Comparison of ENCODE assay signal across 9 cellular contexts in the genomic region with DNA sequence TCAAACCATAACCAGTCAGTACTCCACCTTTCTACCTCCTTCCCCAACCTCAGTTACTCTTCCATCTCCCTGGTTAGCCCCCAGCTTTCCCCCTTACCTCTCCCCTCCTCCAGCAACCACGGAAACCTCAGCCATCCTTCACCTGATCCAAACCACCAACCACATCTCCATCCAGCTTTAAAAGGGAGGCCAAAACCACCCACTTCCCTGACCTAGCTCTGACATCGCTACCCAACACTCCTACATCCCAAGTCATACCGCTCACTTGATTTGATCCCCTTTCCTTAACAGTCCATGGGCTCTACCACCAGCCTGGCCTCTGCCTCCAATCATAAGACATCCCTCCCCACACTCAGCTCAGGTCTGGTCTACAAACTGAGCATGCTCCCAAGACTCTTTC. TPM values are rescaled to one million over a fixed set of nuclear protein-coding genes. Genes with fewer than 3 reads are reported as not detected.
DNase-seq lines count a peak whose midpoint lies in the region; ATAC-seq and TF ChIP-seq lines count a peak whose summit lies in the region.
"Had no signal": no experiment of that assay in that cellular context is flagged by ENCODE, and none has a peak within 500 bp of the region (broad histone marks: within the 10 kb centered on the region; RNA-seq: fewer than 3 reads in every experiment).

No MANE protein-coding gene starts in this region.

- H3K27ac Mint-ChIP-seq in activated T-helper 2 cell treated with anti-CD3 and anti-CD28 coated beads, Interferon-gamma antibody, Interleukin-2, Interleukin-4, amounts not matched to agents 10 μg/mL and 5 μg/mL and 100 μg/mL, durations not matched to agents 14 hours and 24 hours and 36 hours, result peak overlapping the region; percentile 96
- H3K27ac Mint-ChIP-seq in immature natural killer cell, result peak overlapping the region; percentile 90 to 95 (median 93)

- no peak for ATAC-seq in activated T-cell treated with anti-CD3 and anti-CD28 coated beads, Interleukin-2, amount 50 U/mL, for 4 hours
- no peak for ATAC-seq in thoracic aorta (ENCODE audit: insufficient number of reproducible peaks, low FRiP score, low read depth)
- ATAC-seq in HG03097 (IDR thresholded peaks at IDR 0.05; ENCODE audit: low FRiP score, unreplicated experiment), result no peak

- H3K4me1 ChIP-seq in thoracic aorta (ENCODE audit: control insufficient read depth in 1 of 2, low read depth in 2 of 2), result peaks cover 24 to 56% of the 10 kb centered on the region in 2 donors

- H3K4me3 Mint-ChIP-seq in activated T-cell treated with anti-CD3 and anti-CD28 coated beads, Interleukin-2, amount 50 U/mL, for 4 hours, result peak overlapping the region; percentile 92
- peak overlapping the region; percentile 99 for H3K4me3 Mint-ChIP-seq in activated T-helper 2 cell treated with anti-CD3 and anti-CD28 coated beads, Interferon-gamma antibody, Interleukin-2, Interleukin-4, amounts not matched to agents 10 μg/mL and 5 μg/mL and 100 μg/mL, durations not matched to agents 14 hours and 24 hours and 36 hours (ENCODE audit: low read depth)
- peak overlapping the region; percentile 92 to 96 (median 96) for H3K4me3 Mint-ChIP-seq in immature natural killer cell

- peaks cover 17% of the 10 kb centered on the region for H3K36me3 Mint-ChIP-seq in activated T-cell treated with anti-CD3 and anti-CD28 coated beads, Interleukin-2, amount 50 U/mL, for 4 hours (ENCODE audit: insufficient read depth)
- peaks cover 65% of the 10 kb centered on the region for H3K36me3 Mint-ChIP-seq in activated T-helper 2 cell treated with anti-CD3 and anti-CD28 coated beads, Interferon-gamma antibody, Interleukin-2, Interleukin-4, amounts not matched to agents 10 μg/mL and 5 μg/mL and 100 μg/mL, durations not matched to agents 14 hours and 24 hours and 36 hours (ENCODE audit: low read depth)
- H3K36me3 Mint-ChIP-seq in immature natural killer cell, result no peaks in the 10 kb centered on the region

- H3K9me3 ChIP-seq in thoracic aorta, result no peaks in the 10 kb centered on the region

- no peaks in the 10 kb centered on the region for H3K27me3 Mint-ChIP-seq in activated T-cell treated with anti-CD3 and anti-CD28 coated beads, Interleukin-2, amount 50 U/mL, for 4 hours (ENCODE audit: low read depth)
- H3K27me3 Mint-ChIP-seq in activated T-helper 2 cell treated with anti-CD3 and anti-CD28 coated beads, Interferon-gamma antibody, Interleukin-2, Interleukin-4, amounts not matched to agents 10 μg/mL and 5 μg/mL and 100 μg/mL, durations not matched to agents 14 hours and 24 hours and 36 hours (ENCODE audit: low read depth), result no peaks in the 10 kb centered on the region
- H3K27me3 Mint-ChIP-seq in immature natural killer cell (ENCODE audit: low read depth in 3 of 3), result peaks cover 0 to 20% (median 19%) of the 10 kb centered on the region in 3 donors

- H3K9me3 Mint-ChIP-seq in activated T-cell treated with anti-CD3 and anti-CD28 coated beads, Interleukin-2, amount 50 U/mL, for 4 hours, result no peaks in the 10 kb centered on the region
- H3K9me3 Mint-ChIP-seq in activated T-helper 2 cell treated with anti-CD3 and anti-CD28 coated beads, Interferon-gamma antibody, Interleukin-2, Interleukin-4, amounts not matched to agents 10 μg/mL and 5 μg/mL and 100 μg/mL, durations not matched to agents 14 hours and 24 hours and 36 hours, result no peaks in the 10 kb centered on the region
- no peaks in the 10 kb centered on the region for H3K9me3 Mint-ChIP-seq in immature natural killer cell

- no peak for DNase-seq in activated T-cell treated with anti-CD3 and anti-CD28 coated beads, Interleukin-2, amount 50 U/mL, for 4 hours
- no peak for DNase-seq in activated T-cell treated with anti-CD3 and anti-CD28 coated beads, Interleukin-2, amount 50 U/mL, for 48 hours
- no peak for DNase-seq in activated T-helper 2 cell treated with anti-CD3 and anti-CD28 coated beads, Interferon-gamma antibody, Interleukin-2, Interleukin-4, amounts not matched to agents 10 μg/mL and 5 μg/mL and 100 μg/mL, durations not matched to agents 14 hours and 24 hours and 36 hours (ENCODE audit: low spot score)
- DNase-seq in immature natural killer cell, result no peak
- DNase-seq in thoracic aorta (ENCODE audit: low spot score), result no peak
- DNase-seq in GM10266 (ENCODE audit: extremely low spot score), result no peak
- DNase-seq in mesenteric fat pad (ENCODE audit: low spot score), result no peak
- DNase-seq: NCI-H146 had no signal

- H3K4me1 Mint-ChIP-seq in activated T-cell treated with anti-CD3 and anti-CD28 coated beads, Interleukin-2, amount 50 U/mL, for 4 hours (ENCODE audit: low read depth), result peaks cover 77% of the 10 kb centered on the region
- H3K4me1 Mint-ChIP-seq in activated T-helper 2 cell treated with anti-CD3 and anti-CD28 coated beads, Interferon-gamma antibody, Interleukin-2, Interleukin-4, amounts not matched to agents 10 μg/mL and 5 μg/mL and 100 μg/mL, durations not matched to agents 14 hours and 24 hours and 36 hours (ENCODE audit: low read depth), result peaks cover 65% of the 10 kb centered on the region
- peaks cover 71 to 85% of the 10 kb centered on the region in 2 donors for H3K4me1 Mint-ChIP-seq in immature natural killer cell

- H3K4me3 ChIP-seq in thoracic aorta, result peak overlapping the region; percentile 79

- no peak overlapping the region for H3K27ac ChIP-seq in thoracic aorta

- H3K36me3 ChIP-seq in thoracic aorta, result no peaks in the 10 kb centered on the region

- H3K27me3 ChIP-seq in thoracic aorta (replicated peaks; ENCODE audit: insufficient read depth), result no peaks in the 10 kb centered on the region

- TF ChIP-seq CTCF in thoracic aorta (IDR thresholded peaks at IDR 0.05), result no peak
- no peak for TF ChIP-seq CTCF in GM10266 (IDR thresholded peaks at IDR 0.05; ENCODE audit: control insufficient read depth, insufficient read depth, low read depth, missing control alignments)

- intact Hi-C loops in activated T-helper 2 cell treated with anti-CD3 and anti-CD28 coated beads, Interferon-gamma antibody, Interleukin-2, Interleukin-4, amounts not matched to agents 10 μg/mL and 5 μg/mL and 100 μg/mL, durations not matched to agents 14 hours and 24 hours and 36 hours (cut with micrococcal nuclease), result loop anchor here (5.0 kb wide), 1 partner anchor 137 kb away; no protein-coding TSS in a partner anchor

RNA-seq across cellular contexts. Expression of gene RAB35, which starts 1.5 kb away (rescaled TPM):
- total RNA-seq in activated T-cell treated with anti-CD3 and anti-CD28 coated beads, Interleukin-2, amount 50 U/mL, for 4 hours, result 10 to 100 TPM; 70.4 to 90.8 (median 74.6) TPM
- 86.5 and 87.0 TPM in 2 replicates for total RNA-seq in activated T-helper 2 cell treated with anti-CD3 and anti-CD28 coated beads, Interferon-gamma antibody, Interleukin-2, Interleukin-4, amounts not matched to agents 10 μg/mL and 5 μg/mL and 100 μg/mL, durations not matched to agents 14 hours and 24 hours and 36 hours
- 10 to 100 TPM; 16.3 to 34.9 (median 26.3) TPM for polyA plus RNA-seq in immature natural killer cell
- total RNA-seq in thoracic aorta (10 to 100 TPM; 23.2 to 30.3 TPM), mesenteric fat pad (62.4 TPM)
